In genomic region chr3:46998121-46998851, GRCh38 we compare ENCODE assay signal across 8 cellular contexts. TPM values are rescaled to one million over a fixed set of nuclear protein-coding genes. Genes with fewer than 3 reads are reported as not detected.
A peak's percentile ranks its signal among the peaks of the same experiment; 100 is the strongest.
DNase-seq lines count a peak whose midpoint lies in the region; ATAC-seq, FAIRE-seq and TF ChIP-seq lines count a peak whose summit lies in the region.

No MANE protein-coding gene starts in this region.

- H3K9me3 ChIP-seq in cardiac muscle cell (ENCODE audit: low read depth) = no peaks in the 10 kb centered on the region
- H3K9me3 ChIP-seq in small intestine (ENCODE audit: control insufficient read depth, low read depth) = no peaks in the 10 kb centered on the region

- H3K27me3 ChIP-seq in cardiac muscle cell = no peaks in the 10 kb centered on the region
- H3K27me3 ChIP-seq in small intestine (ENCODE audit: control insufficient read depth in 2 of 2, insufficient read depth in 2 of 2, low read length in 2 of 2) = no peaks in the 10 kb centered on the region

- FAIRE-seq in small intestine (lab: Jason Lieb, UNC) = no peak

- ATAC-seq in HG03135 (IDR thresholded peaks at IDR 0.05; ENCODE audit: unreplicated experiment) = no peak

- TF ChIP-seq CTCF in cardiac muscle cell (IDR thresholded peaks at IDR 0.05; ENCODE audit: low read depth, low read length) = peak; percentile 76

- H3K4me3 ChIP-seq in cardiac muscle cell (no peak overlapping the region), small intestine (ENCODE audit: low read depth in 1 of 2, low read length in 2 of 2) (no peak overlapping the region)

- DNase-seq in NCI-H748 (lab: John Stamatoyannopoulos, UW; ENCODE audit: unreplicated experiment) (peak; percentile 40), NCI-H748 treated with DMSO at 0.1 percent for 48 hours (lab: John Stamatoyannopoulos, UW) (no peak), RPMI8226 (peak; percentile 59), cardiac muscle cell (ENCODE audit: low read depth in 1 of 2, low spot score in 1 of 2) (peak; percentile 68 to 81), small intestine (peak; percentile 73), NCI-H1417 treated with DMSO at 0.1 percent for 48 hours (lab: John Stamatoyannopoulos, UW) (no peak)
- peak; percentile 12 to 76 (median 58) for DNase-seq in activated naive CD4-positive, alpha-beta T cell (lab: John Stamatoyannopoulos, UW)

- WGBS in small intestine, 3 donors = 46 to 57% (median 57%) methylated on average over 27 of the region's 27 CpGs

- H3K4me1 ChIP-seq in cardiac muscle cell (ENCODE audit: low read depth) = no peaks in the 10 kb centered on the region
- H3K4me1 ChIP-seq in small intestine (ENCODE audit: control insufficient read depth in 2 of 2, insufficient read depth in 1 of 2, low read depth in 1 of 2, low read length in 1 of 2) = no peaks in the 10 kb centered on the region

- no peaks in the 10 kb centered on the region for H3K36me3 ChIP-seq in cardiac muscle cell
- peaks cover 4 to 6% of the 10 kb centered on the region in 2 donors for H3K36me3 ChIP-seq in small intestine (ENCODE audit: control insufficient read depth in 2 of 2, insufficient read depth in 2 of 2, low read length in 2 of 2)

- H3K27ac ChIP-seq in cardiac muscle cell = no peak overlapping the region
- peak overlapping the region in 1 of 2 donors; percentile 12 for H3K27ac ChIP-seq in small intestine (ENCODE audit: low read depth in 1 of 2, low read length in 1 of 2)

RNA-seq across cellular contexts. Expression of gene NBEAL2, which starts 18.8 kb away (rescaled TPM):
- total RNA-seq in cardiac muscle cell = 10.6 and 14.2 TPM in 2 replicates
- polyA plus RNA-seq in cardiac muscle cell (7.8 and 8.3 TPM in 2 replicates), small intestine (10 to 100 TPM; 32.7 to 55.9 (median 50.5) TPM)

RNA-seq across cellular contexts. Expression of gene CCDC12, which starts 21.7 kb away (rescaled TPM):
- 43.9 and 53.8 TPM in 2 replicates for total RNA-seq in cardiac muscle cell
- 73.1 and 78.4 TPM in 2 replicates for polyA plus RNA-seq in cardiac muscle cell
- polyA plus RNA-seq in small intestine = 10 to 100 TPM; 73.3 to 84.5 (median 78.6) TPM

Comparison
In these comparisons a context has a peak if more than half of its experiments do, and no peak if none do; other contexts are left out.
1. DNase-seq: peak in NCI-H748 (single experiment), RPMI8226 (single experiment), activated naive CD4-positive, alpha-beta T cell (4 of 4), cardiac muscle cell (2 of 2) and small intestine (single experiment); none in NCI-H748 treated with DMSO at 0.1 percent for 48 hours (single experiment) and NCI-H1417 treated with DMSO at 0.1 percent for 48 hours (single experiment).